ENCODE assay signal across 8 cellular contexts in the genomic region with DNA sequence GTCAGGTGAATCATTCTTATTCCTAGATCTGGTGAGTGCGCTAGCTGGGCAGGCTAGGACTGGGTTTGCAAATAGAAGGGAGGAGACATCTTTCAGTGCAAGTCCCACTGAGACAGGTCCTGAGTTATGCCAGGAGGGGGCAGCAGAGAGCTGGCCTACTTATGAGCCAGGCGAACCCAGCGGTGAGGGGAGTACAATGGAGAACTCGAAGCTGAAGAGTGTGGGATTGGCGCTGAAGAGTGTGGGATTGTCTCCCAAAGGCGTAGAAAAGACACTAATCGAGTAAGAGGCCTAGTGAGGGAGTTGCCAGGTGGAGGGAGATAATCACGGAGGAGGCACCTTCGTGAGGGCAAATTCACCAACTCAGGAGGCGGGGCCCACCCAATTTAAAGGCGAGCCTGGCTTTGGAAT.
A peak's percentile ranks its signal among the peaks of the same experiment; 100 is the strongest.
DNase-seq lines count a peak whose midpoint lies in the region; ATAC-seq and TF ChIP-seq lines count a peak whose summit lies in the region.

No MANE protein-coding gene starts in this region.

- TF ChIP-seq CTCF in psoas muscle (IDR thresholded peaks at IDR 0.05): peak; percentile 73

- no peak overlapping the region for H3K4me3 Mint-ChIP-seq in activated naive CD4-positive, alpha-beta T cell treated with anti-CD3 and anti-CD28 coated beads for 36 hours

- no peak overlapping the region for H3K27ac Mint-ChIP-seq in activated naive CD4-positive, alpha-beta T cell treated with anti-CD3 and anti-CD28 coated beads for 36 hours

- H3K27ac ChIP-seq in SJSA1 (no peak overlapping the region), psoas muscle (no peak overlapping the region)

- CTCF ChIA-PET in activated naive CD4-positive, alpha-beta T cell treated with anti-CD3 and anti-CD28 coated beads for 36 hours (lab: Charles Lee): interaction anchor here (1.0 to 1.4 kb wide), 2 partner anchors 84 to 88 kb away, joined by 3 to 6 read pairs; no protein-coding TSS in a partner anchor

- no peaks in the 10 kb centered on the region for H3K36me3 ChIP-seq in SJSA1
- no peaks in the 10 kb centered on the region for H3K36me3 ChIP-seq in psoas muscle (ENCODE audit: insufficient read depth in 1 of 2, low read depth in 1 of 2)

- DNase-seq in GDM1 (lab: John Stamatoyannopoulos, UW): peak; percentile 57
- peak; percentile 57 for DNase-seq in Jurkat, Clone E6-1 (ENCODE audit: low read depth, low spot score)
- peak; percentile 22 to 58 for DNase-seq in SJSA1 (ENCODE audit: low read depth in 1 of 2, low spot score in 2 of 2)
- DNase-seq in activated naive CD4-positive, alpha-beta T cell treated with anti-CD3 and anti-CD28 coated beads for 36 hours: peak; percentile 69
- DNase-seq in Right ventricle myocardium superior: peak; percentile 74
- DNase-seq in psoas muscle: peak; percentile 45 to 72

- H3K9me3 Mint-ChIP-seq in activated naive CD4-positive, alpha-beta T cell treated with anti-CD3 and anti-CD28 coated beads for 36 hours: no peaks in the 10 kb centered on the region

- WGBS in psoas muscle, 3 donors: 20 to 24% (median 24%) methylated on average over 11 of the region's 11 CpGs

- H3K27me3 Mint-ChIP-seq in activated naive CD4-positive, alpha-beta T cell treated with anti-CD3 and anti-CD28 coated beads for 36 hours (ENCODE audit: low read depth): no peaks in the 10 kb centered on the region

- no peaks in the 10 kb centered on the region for H3K4me1 ChIP-seq in SJSA1 (replicated peaks)
- no peaks in the 10 kb centered on the region for H3K4me1 ChIP-seq in psoas muscle

- no peaks in the 10 kb centered on the region for H3K9me3 ChIP-seq in SJSA1 (replicated peaks)
- no peaks in the 10 kb centered on the region for H3K9me3 ChIP-seq in psoas muscle

- intact Hi-C loops in activated naive CD4-positive, alpha-beta T cell treated with anti-CD3 and anti-CD28 coated beads for 36 hours (cut with micrococcal nuclease): loop anchor here (1.0 to 5.0 kb wide), 3 partner anchors 84 to 676 kb away; no protein-coding TSS in a partner anchor
- intact Hi-C loops in Right ventricle myocardium superior (cut with DNase I) (loop anchor here (5.0 kb wide), 1 partner anchor 610 kb away; no protein-coding TSS in a partner anchor), psoas muscle (cut with DNase I) (loop anchor here (2.0 to 5.0 kb wide), 3 partner anchors 85 to 608 kb away; no protein-coding TSS in a partner anchor)

- H3K4me1 Mint-ChIP-seq in activated naive CD4-positive, alpha-beta T cell treated with anti-CD3 and anti-CD28 coated beads for 36 hours (ENCODE audit: low read depth): peaks cover 2% of the 10 kb centered on the region

- no peaks in the 10 kb centered on the region for H3K27me3 ChIP-seq in SJSA1 (replicated peaks)
- H3K27me3 ChIP-seq in psoas muscle (ENCODE audit: insufficient read depth in 3 of 3, low read length in 2 of 3): no peaks in the 10 kb centered on the region

- ATAC-seq in GM21717 (IDR thresholded peaks at IDR 0.05; ENCODE audit: unreplicated experiment) (peak; percentile 97), Right ventricle myocardium superior (ENCODE audit: poor library complexity) (peak; percentile 78), psoas muscle (peak; percentile 65 to 75 (median 70)), GM21737 (IDR thresholded peaks at IDR 0.05; ENCODE audit: unreplicated experiment) (no peak)

- no peaks in the 10 kb centered on the region for H3K36me3 Mint-ChIP-seq in activated naive CD4-positive, alpha-beta T cell treated with anti-CD3 and anti-CD28 coated beads for 36 hours (ENCODE audit: low read depth)

- no peak overlapping the region for H3K4me3 ChIP-seq in Jurkat, Clone E6-1 (ENCODE audit: low read length)
- H3K4me3 ChIP-seq in SJSA1 (no peak overlapping the region), psoas muscle (no peak overlapping the region)
